ENCODE assay signal across 9 cellular contexts in the genomic region with DNA sequence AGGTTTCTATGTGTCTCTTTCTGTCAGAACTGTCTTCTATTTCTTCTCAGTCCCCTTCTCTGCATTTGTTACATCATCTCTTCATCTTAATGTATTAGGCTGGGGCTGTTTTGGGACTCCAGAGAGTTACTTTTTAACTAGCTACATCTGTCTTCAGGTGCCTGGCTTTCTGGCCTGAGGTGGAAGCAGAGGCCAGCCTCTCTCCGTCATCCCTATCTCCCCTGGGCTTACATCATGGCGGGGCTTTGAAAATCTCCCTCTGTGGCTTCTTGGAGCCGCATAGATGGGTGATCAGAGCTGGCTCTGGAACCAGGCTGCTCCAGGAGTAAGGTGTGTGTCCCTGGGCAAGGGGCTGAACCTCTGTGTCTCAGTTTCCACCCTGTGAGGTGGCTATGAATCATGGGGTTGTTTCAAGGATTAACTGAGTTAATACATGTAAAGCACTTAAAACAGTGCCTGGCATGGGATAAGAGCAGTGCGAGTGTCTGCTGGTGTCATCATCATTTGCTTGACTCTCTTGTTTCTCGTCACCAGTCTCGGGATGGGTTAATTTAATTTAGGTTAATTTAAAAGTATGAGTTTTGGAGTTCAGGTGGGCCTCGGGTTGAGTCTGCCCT. TPM values are rescaled to one million over a fixed set of nuclear protein-coding genes. Genes with fewer than 3 reads are reported as not detected.
A peak's percentile ranks its signal among the peaks of the same experiment; 100 is the strongest.
DNase-seq lines count a peak whose midpoint lies in the region; ATAC-seq, FAIRE-seq and TF ChIP-seq lines count a peak whose summit lies in the region.
"Had no signal": no experiment of that assay in that cellular context is flagged by ENCODE, and none has a peak within 500 bp of the region (broad histone marks: within the 10 kb centered on the region; RNA-seq: fewer than 3 reads in every experiment).

No MANE protein-coding gene starts in this region.

- BruUV-seq in PC-9 (replicated peaks; lab: Mats Ljungman, UMichigan), result no TSS peak

- H2AFZ ChIP-seq in PC-9, result no peak overlapping the region

- H3K4me2 ChIP-seq in PC-9, result peak overlapping the region; percentile 92

- H3K36me3 ChIP-seq in PC-9 (ENCODE audit: low read depth), result peaks cover 46% of the 10 kb centered on the region
- peaks cover 19% of the 10 kb centered on the region for H3K36me3 ChIP-seq in rectal smooth muscle tissue (ENCODE audit: control insufficient read depth, insufficient read depth, low read length)
- H3K36me3 ChIP-seq: uterus had no signal

- no peaks in the 10 kb centered on the region for H3K9me3 ChIP-seq in PC-9 (ENCODE audit: insufficient read depth, low read depth)
- H3K9me3 ChIP-seq: uterus had no signal

- FAIRE-seq in GM12892 (lab: Jason Lieb, UNC), result peak; percentile 21

- ATAC-seq in esophagus mucosa, result peak; percentile 68
- no peak for ATAC-seq in GM21526 (IDR thresholded peaks at IDR 0.05; ENCODE audit: low FRiP score, unreplicated experiment)
- no peak for ATAC-seq in HG03159 (IDR thresholded peaks at IDR 0.05; ENCODE audit: unreplicated experiment)

- H3K79me2 ChIP-seq in PC-9 (ENCODE audit: low read depth), result peaks cover 80% of the 10 kb centered on the region

- peaks cover 26% of the 10 kb centered on the region for H3F3A ChIP-seq in PC-9 (ENCODE audit: insufficient read depth, low read depth)

- no peak overlapping the region for H3K9ac ChIP-seq in rectal smooth muscle tissue (ENCODE audit: low read length)

- POLR2A ChIA-PET in PC-9 (lab: Charles Lee; ENCODE audit: unreplicated experiment), result no interaction called here

- H3K27ac ChIP-seq in PC-9 (no peak overlapping the region), rectal smooth muscle tissue (ENCODE audit: low read depth, low read length) (no peak overlapping the region)
- H3K27ac ChIP-seq: uterus had no signal

- TF ChIP-seq CTCF in PC-9 (conservative IDR thresholded peaks at IDR 0.05), result no peak

- peaks cover 57% of the 10 kb centered on the region for H4K20me1 ChIP-seq in PC-9 (ENCODE audit: insufficient read depth)

- H3K4me3 ChIP-seq in PC-9 (0 out of 2 replicates have a peak overlapping the region, but pooled peaks have one; percentile 93), rectal smooth muscle tissue (ENCODE audit: low read length) (peak overlapping the region; percentile 83)

- TF ChIP-seq POLR2A in GM12892 (IDR thresholded peaks at IDR 0.05; ENCODE audit: low read depth, low read length), result no peak

- H3K9me2 ChIP-seq in PC-9 (ENCODE audit: insufficient read depth), result no peaks in the 10 kb centered on the region

- no peak for DNase-seq in GM12892 (ENCODE audit: insufficient read length)
- no peak for DNase-seq in PC-9
- no peak for DNase-seq in NCI-H2029 (lab: John Stamatoyannopoulos, UW)
- DNase-seq: SW 1271, uterus had no signal

- peaks cover 26% of the 10 kb centered on the region for H3K4me1 ChIP-seq in PC-9 (replicated peaks; ENCODE audit: insufficient read depth)
- H3K4me1 ChIP-seq in rectal smooth muscle tissue (ENCODE audit: control insufficient read depth, insufficient read depth, low read length), result peaks cover 13% of the 10 kb centered on the region

- H3K27me3 ChIP-seq in PC-9 (ENCODE audit: insufficient read depth, low read depth), result no peaks in the 10 kb centered on the region
- H3K27me3 ChIP-seq in rectal smooth muscle tissue (ENCODE audit: control insufficient read depth, insufficient read depth, low read length), result no peaks in the 10 kb centered on the region
- H3K27me3 ChIP-seq: uterus had no signal

- CTCF ChIA-PET in PC-9 (lab: Charles Lee), result no interaction called here

- intact Hi-C loops in PC-9 (cut with micrococcal nuclease; ENCODE audit: unreplicated experiment), result no loop called here

RNA-seq across cellular contexts. Expression of gene EPN1, which starts 2.0 kb away (rescaled TPM):
- 5.9 TPM for polyA plus RNA-seq in GM12892 (2012; ENCODE audit: missing spikeins)
- total RNA-seq in PC-9 (2021) (232 and 274 TPM in 2 replicates), esophagus mucosa (91.9 TPM)

RNA-seq across cellular contexts. Expression of gene U2AF2, which starts 22.2 kb away (rescaled TPM):
- polyA plus RNA-seq in GM12892 (2012; ENCODE audit: missing spikeins), result 137 TPM
- total RNA-seq in PC-9 (2021) (252 and 323 TPM in 2 replicates), esophagus mucosa (108 TPM)

RNA-seq across cellular contexts. Expression of gene CCDC106, which starts 29.0 kb away (rescaled TPM):
- 20.1 TPM for polyA plus RNA-seq in GM12892 (2012; ENCODE audit: missing spikeins)
- total RNA-seq in PC-9 (2021) (3.2 and 6.7 TPM in 2 replicates), esophagus mucosa (4.7 TPM)

RNA-seq across cellular contexts. Expression of gene ZNF581, which starts 33.5 kb away (rescaled TPM):
- 27.0 TPM for polyA plus RNA-seq in GM12892 (2012; ENCODE audit: missing spikeins)
- total RNA-seq in PC-9 (2021), result 53.5 and 81.9 TPM in 2 replicates
- 21.7 TPM for total RNA-seq in esophagus mucosa

RNA-seq across cellular contexts. Expression of gene ZNF580, which starts 36.2 kb away (rescaled TPM):
- polyA plus RNA-seq in GM12892 (2012; ENCODE audit: missing spikeins), result 14.4 TPM
- 56.6 and 64.7 TPM in 2 replicates for total RNA-seq in PC-9 (2021)
- 13.5 TPM for total RNA-seq in esophagus mucosa
